1 cellular context compared by ENCODE assay signal in the genomic region with DNA sequence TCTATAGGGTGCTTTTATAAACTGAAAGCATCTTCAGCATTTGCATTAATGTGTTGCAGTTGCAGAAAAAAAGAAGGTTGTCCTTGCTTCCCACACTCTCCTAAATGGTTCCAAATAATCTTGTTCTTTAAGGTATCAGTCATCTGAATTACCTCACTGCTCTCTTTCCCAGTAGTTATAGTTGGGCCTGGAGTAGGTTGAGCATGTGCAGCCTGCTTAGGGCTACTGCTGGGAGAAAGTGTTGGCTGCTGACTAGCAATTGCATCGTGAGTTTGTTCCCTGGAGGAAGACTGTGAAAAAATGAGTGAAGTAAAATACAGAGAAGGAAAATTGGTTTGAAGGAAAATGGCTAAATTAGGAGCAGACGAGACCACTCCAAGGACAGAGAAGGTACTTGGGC.
TF ChIP-seq lines count a peak whose summit lies in the region.

No MANE protein-coding gene starts in this region.

TF ChIP-seq in GM23338, 12 proteins besides CTCF, POLR2A, EP300 and RAD21 (continued from another document):
- TF ChIP-seq STAT1 (IDR thresholded peaks at IDR 0.05; ENCODE audit: unreplicated experiment) (no peak), EZH2 (IDR thresholded peaks at IDR 0.05; ENCODE audit: low read depth, unreplicated experiment) (no peak), ZNF331 (CRISPR knock-in tag; IDR thresholded peaks at IDR 0.05; ENCODE audit: low read depth) (no peak), EZH2phosphoT487 (IDR thresholded peaks at IDR 0.05; ENCODE audit: unreplicated experiment) (no peak), ZNF114 (CRISPR knock-in tag; IDR thresholded peaks at IDR 0.05) (no peak)
- TF ChIP-seq, protein P1, sequence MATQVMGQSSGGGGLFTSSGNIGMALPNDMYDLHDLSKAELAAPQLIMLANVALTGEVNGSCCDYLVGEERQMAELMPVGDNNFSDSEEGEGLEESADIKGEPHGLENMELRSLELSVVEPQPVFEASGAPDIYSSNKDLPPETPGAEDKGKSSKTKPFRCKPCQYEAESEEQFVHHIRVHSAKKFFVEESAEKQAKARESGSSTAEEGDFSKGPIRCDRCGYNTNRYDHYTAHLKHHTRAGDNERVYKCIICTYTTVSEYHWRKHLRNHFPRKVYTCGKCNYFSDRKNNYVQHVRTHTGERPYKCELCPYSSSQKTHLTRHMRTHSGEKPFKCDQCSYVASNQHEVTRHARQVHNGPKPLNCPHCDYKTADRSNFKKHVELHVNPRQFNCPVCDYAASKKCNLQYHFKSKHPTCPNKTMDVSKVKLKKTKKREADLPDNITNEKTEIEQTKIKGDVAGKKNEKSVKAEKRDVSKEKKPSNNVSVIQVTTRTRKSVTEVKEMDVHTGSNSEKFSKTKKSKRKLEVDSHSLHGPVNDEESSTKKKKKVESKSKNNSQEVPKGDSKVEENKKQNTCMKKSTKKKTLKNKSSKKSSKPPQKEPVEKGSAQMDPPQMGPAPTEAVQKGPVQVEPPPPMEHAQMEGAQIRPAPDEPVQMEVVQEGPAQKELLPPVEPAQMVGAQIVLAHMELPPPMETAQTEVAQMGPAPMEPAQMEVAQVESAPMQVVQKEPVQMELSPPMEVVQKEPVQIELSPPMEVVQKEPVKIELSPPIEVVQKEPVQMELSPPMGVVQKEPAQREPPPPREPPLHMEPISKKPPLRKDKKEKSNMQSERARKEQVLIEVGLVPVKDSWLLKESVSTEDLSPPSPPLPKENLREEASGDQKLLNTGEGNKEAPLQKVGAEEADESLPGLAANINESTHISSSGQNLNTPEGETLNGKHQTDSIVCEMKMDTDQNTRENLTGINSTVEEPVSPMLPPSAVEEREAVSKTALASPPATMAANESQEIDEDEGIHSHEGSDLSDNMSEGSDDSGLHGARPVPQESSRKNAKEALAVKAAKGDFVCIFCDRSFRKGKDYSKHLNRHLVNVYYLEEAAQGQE (IDR thresholded peaks at IDR 0.05; ENCODE audit: unreplicated experiment) = no peak
- TF ChIP-seq, protein P2, sequence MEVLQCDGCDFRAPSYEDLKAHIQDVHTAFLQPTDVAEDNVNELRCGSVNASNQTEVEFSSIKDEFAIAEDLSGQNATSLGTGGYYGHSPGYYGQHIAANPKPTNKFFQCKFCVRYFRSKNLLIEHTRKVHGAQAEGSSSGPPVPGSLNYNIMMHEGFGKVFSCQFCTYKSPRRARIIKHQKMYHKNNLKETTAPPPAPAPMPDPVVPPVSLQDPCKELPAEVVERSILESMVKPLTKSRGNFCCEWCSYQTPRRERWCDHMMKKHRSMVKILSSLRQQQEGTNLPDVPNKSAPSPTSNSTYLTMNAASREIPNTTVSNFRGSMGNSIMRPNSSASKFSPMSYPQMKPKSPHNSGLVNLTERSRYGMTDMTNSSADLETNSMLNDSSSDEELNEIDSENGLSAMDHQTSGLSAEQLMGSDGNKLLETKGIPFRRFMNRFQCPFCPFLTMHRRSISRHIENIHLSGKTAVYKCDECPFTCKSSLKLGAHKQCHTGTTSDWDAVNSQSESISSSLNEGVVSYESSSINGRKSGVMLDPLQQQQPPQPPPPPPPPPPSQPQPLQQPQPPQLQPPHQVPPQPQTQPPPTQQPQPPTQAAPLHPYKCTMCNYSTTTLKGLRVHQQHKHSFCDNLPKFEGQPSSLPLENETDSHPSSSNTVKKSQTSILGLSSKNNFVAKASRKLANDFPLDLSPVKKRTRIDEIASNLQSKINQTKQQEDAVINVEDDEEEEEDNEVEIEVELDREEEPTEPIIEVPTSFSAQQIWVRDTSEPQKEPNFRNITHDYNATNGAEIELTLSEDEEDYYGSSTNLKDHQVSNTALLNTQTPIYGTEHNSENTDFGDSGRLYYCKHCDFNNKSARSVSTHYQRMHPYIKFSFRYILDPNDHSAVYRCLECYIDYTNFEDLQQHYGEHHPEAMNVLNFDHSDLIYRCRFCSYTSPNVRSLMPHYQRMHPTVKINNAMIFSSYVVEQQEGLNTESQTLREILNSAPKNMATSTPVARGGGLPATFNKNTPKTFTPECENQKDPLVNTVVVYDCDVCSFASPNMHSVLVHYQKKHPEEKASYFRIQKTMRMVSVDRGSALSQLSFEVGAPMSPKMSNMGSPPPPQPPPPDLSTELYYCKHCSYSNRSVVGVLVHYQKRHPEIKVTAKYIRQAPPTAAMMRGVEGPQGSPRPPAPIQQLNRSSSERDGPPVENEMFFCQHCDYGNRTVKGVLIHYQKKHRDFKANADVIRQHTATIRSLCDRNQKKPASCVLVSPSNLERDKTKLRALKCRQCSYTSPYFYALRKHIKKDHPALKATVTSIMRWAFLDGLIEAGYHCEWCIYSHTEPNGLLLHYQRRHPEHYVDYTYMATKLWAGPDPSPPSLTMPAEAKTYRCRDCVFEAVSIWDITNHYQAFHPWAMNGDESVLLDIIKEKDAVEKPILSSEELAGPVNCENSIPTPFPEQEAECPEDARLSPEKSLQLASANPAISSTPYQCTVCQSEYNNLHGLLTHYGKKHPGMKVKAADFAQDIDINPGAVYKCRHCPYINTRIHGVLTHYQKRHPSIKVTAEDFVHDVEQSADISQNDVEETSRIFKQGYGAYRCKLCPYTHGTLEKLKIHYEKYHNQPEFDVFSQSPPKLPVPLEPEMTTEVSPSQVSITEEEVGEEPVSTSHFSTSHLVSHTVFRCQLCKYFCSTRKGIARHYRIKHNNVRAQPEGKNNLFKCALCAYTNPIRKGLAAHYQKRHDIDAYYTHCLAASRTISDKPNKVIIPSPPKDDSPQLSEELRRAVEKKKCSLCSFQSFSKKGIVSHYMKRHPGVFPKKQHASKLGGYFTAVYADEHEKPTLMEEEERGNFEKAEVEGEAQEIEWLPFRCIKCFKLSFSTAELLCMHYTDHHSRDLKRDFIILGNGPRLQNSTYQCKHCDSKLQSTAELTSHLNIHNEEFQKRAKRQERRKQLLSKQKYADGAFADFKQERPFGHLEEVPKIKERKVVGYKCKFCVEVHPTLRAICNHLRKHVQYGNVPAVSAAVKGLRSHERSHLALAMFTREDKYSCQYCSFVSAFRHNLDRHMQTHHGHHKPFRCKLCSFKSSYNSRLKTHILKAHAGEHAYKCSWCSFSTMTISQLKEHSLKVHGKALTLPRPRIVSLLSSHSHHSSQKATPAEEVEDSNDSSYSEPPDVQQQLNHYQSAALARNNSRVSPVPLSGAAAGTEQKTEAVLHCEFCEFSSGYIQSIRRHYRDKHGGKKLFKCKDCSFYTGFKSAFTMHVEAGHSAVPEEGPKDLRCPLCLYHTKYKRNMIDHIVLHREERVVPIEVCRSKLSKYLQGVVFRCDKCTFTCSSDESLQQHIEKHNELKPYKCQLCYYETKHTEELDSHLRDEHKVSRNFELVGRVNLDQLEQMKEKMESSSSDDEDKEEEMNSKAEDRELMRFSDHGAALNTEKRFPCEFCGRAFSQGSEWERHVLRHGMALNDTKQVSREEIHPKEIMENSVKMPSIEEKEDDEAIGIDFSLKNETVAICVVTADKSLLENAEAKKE (CRISPR knock-in tag; IDR thresholded peaks at IDR 0.05) = no peak
